In genomic region chr15:41334293-41335120, GRCh38 we compare ENCODE assay signal across 8 cellular contexts. TPM values are rescaled to one million over a fixed set of nuclear protein-coding genes. Genes with fewer than 3 reads are reported as not detected.
DNase-seq lines count a peak whose midpoint lies in the region; ATAC-seq and TF ChIP-seq lines count a peak whose summit lies in the region.

No MANE protein-coding gene starts in this region.

- POLR2A ChIA-PET in SK-N-SH (lab: Yijun Ruan, JAX), result no interaction called here

- peak overlapping the region; percentile 11 for H3K27ac Mint-ChIP-seq in dendritic cell treated with granulocyte-macrophage colony-stimulating factor and Interleukin-4, amounts not matched to agents 40 ng/mL and 50 ng/mL, for 4 days

- ATAC-seq in SK-N-SH treated with all-trans-retinoic acid at 6 μM for 48 hours, result no peak
- ATAC-seq in HG03135 (IDR thresholded peaks at IDR 0.05; ENCODE audit: unreplicated experiment), result no peak
- ATAC-seq in HG03442 (IDR thresholded peaks at IDR 0.05; ENCODE audit: unreplicated experiment), result no peak

- H3K27me3 Mint-ChIP-seq in dendritic cell treated with granulocyte-macrophage colony-stimulating factor and Interleukin-4, amounts not matched to agents 40 ng/mL and 50 ng/mL, for 4 days, result no peaks in the 10 kb centered on the region

- TF ChIP-seq EP300 in SK-N-SH (IDR thresholded peaks at IDR 0.05; ENCODE audit: borderline replicate concordance in 1 of 2, low read depth in 1 of 2, low read length in 1 of 2), result no peak

- 79% methylated on average over 12 of the region's 12 CpGs for WGBS in SK-N-SH (ENCODE audit: low lambda C conversion rate)

- TF ChIP-seq CTCF in SK-N-SH (IDR thresholded peaks at IDR 0.05), result no peak

- CTCF ChIA-PET in SK-N-SH (lab: Yijun Ruan, JAX), result interaction anchor here (1.5 kb wide), 1 partner anchor 9 kb away, joined by 3 read pairs; no protein-coding TSS in a partner anchor

- TF ChIP-seq RAD21 in SK-N-SH (IDR thresholded peaks at IDR 0.05; ENCODE audit: low read length), result no peak

- H3K27ac ChIP-seq in SK-N-SH (ENCODE audit: low read depth in 2 of 2, low read length in 1 of 2) (no peak overlapping the region; a peak in 1 of 4 replicates), skin epidermis (peak overlapping the region in 4 of 21 experiments; percentile 9 to 77 (median 63))

- no peaks in the 10 kb centered on the region for H3K9me3 Mint-ChIP-seq in dendritic cell treated with granulocyte-macrophage colony-stimulating factor and Interleukin-4, amounts not matched to agents 40 ng/mL and 50 ng/mL, for 4 days

- H3K36me3 ChIP-seq in SK-N-SH (replicated peaks in 1 of 2; ENCODE audit: control insufficient read depth in 1 of 2, insufficient read depth in 2 of 2, low read length in 1 of 2), result no peaks in the 10 kb centered on the region

- peak overlapping the region; percentile 92 for H2AFZ ChIP-seq in SK-N-SH (ENCODE audit: low read depth)

- no peak overlapping the region for H3K4me3 Mint-ChIP-seq in dendritic cell treated with granulocyte-macrophage colony-stimulating factor and Interleukin-4, amounts not matched to agents 40 ng/mL and 50 ng/mL, for 4 days

- peak overlapping the region; percentile 1 to 95; a peak in 3 of 4 replicates for H3K4me3 ChIP-seq in SK-N-SH (ENCODE audit: low read depth in 2 of 2, low read length in 1 of 2)
- H3K4me3 ChIP-seq in skin epidermis, result peak overlapping the region in 4 of 7 experiments; percentile 83 to 95 (median 94)

- peaks cover 9% of the 10 kb centered on the region for H3F3A ChIP-seq in SK-N-SH (replicated peaks; ENCODE audit: insufficient read depth)

- H3K9me2 ChIP-seq in SK-N-SH, result no peaks in the 10 kb centered on the region

- no peak overlapping the region; the same call in 1 of the 2 replicates for H3K9ac ChIP-seq in SK-N-SH

- H3K9me3 ChIP-seq in SK-N-SH, result no peaks in the 10 kb centered on the region

- peaks cover 4% of the 10 kb centered on the region; the same call in 1 of the 2 replicates for H4K20me1 ChIP-seq in SK-N-SH (ENCODE audit: insufficient read depth)

- peaks cover 81% of the 10 kb centered on the region for H3K79me2 ChIP-seq in SK-N-SH (ENCODE audit: insufficient read depth)

- peaks cover 12% of the 10 kb centered on the region for H3K36me3 Mint-ChIP-seq in dendritic cell treated with granulocyte-macrophage colony-stimulating factor and Interleukin-4, amounts not matched to agents 40 ng/mL and 50 ng/mL, for 4 days (ENCODE audit: low read depth)

- H3K4me1 ChIP-seq in SK-N-SH (ENCODE audit: control insufficient read depth in 1 of 2, insufficient read depth in 2 of 2, low read depth in 1 of 2, low read length in 1 of 2), result peaks cover 2 to 6% of the 10 kb centered on the region in 2 experiments; a peak in 1 of 4 replicates

- DNase-seq in SK-N-SH (no peak), OCI-M1 (lab: John Stamatoyannopoulos, UW) (peak; percentile 52), occipital lobe (lab: John Stamatoyannopoulos, UW) (no peak)

- H3K4me1 Mint-ChIP-seq in dendritic cell treated with granulocyte-macrophage colony-stimulating factor and Interleukin-4, amounts not matched to agents 40 ng/mL and 50 ng/mL, for 4 days (ENCODE audit: low read depth), result peaks cover 33% of the 10 kb centered on the region

- peak overlapping the region; percentile 89 for H3K4me2 ChIP-seq in SK-N-SH

- intact Hi-C loops in dendritic cell treated with granulocyte-macrophage colony-stimulating factor and Interleukin-4, amounts not matched to agents 40 ng/mL and 50 ng/mL, for 4 days (cut with micrococcal nuclease), result no loop called here

- H3K27me3 ChIP-seq in SK-N-SH (ENCODE audit: insufficient read depth), result no peaks in the 10 kb centered on the region

TF ChIP-seq in SK-N-SH, 30 proteins besides CTCF, POLR2A, EP300 and RAD21:
- TF ChIP-seq NFIC (IDR thresholded peaks at IDR 0.05; ENCODE audit: borderline replicate concordance), result no peak
- no peak for TF ChIP-seq GATA2 (CRISPR knock-in tag; IDR thresholded peaks at IDR 0.05)
- TF ChIP-seq FOSL2 (IDR thresholded peaks at IDR 0.05; ENCODE audit: borderline replicate concordance, low read depth), result no peak
- no peak for TF ChIP-seq JUND (IDR thresholded peaks at IDR 0.05)
- no peak for TF ChIP-seq RFX5 (IDR thresholded peaks at IDR 0.05; ENCODE audit: low read length)
- no peak for TF ChIP-seq SMC3 (IDR thresholded peaks at IDR 0.05; ENCODE audit: low read depth, low read length)
- no peak for TF ChIP-seq TAF1 (IDR thresholded peaks at IDR 0.05; ENCODE audit: borderline replicate concordance, low read depth, low read length)
- TF ChIP-seq GABPA (IDR thresholded peaks at IDR 0.05; ENCODE audit: low read depth), result no peak
- no peak for TF ChIP-seq RCOR1 (IDR thresholded peaks at IDR 0.05; ENCODE audit: low read length)
- no peak for TF ChIP-seq REST (IDR thresholded peaks at IDR 0.05; ENCODE audit: low read depth, low read length)
- TF ChIP-seq MXI1 (IDR thresholded peaks at IDR 0.05; ENCODE audit: low read depth, low read length), result no peak

TF ChIP-seq in SK-N-SH treated with all-trans-retinoic acid at 6 μM for 48 hours, 23 proteins besides CTCF, POLR2A, EP300 and RAD21:
- TF ChIP-seq ISL1 (CRISPR knock-in tag; IDR thresholded peaks at IDR 0.05), result no peak
- TF ChIP-seq ZFP30 (CRISPR knock-in tag; IDR thresholded peaks at IDR 0.05), result no peak
- TF ChIP-seq ZC3H10 (CRISPR knock-in tag; IDR thresholded peaks at IDR 0.05), result no peak
- no peak for TF ChIP-seq GLIS3 (CRISPR knock-in tag; IDR thresholded peaks at IDR 0.05)
- no peak for TF ChIP-seq TSHZ2 (CRISPR knock-in tag; IDR thresholded peaks at IDR 0.05)
- no peak for TF ChIP-seq ARNTL (CRISPR knock-in tag; IDR thresholded peaks at IDR 0.05; ENCODE audit: borderline replicate concordance, low read depth)

RNA-seq across cellular contexts. Expression of gene NUSAP1, which starts 1.8 kb away (rescaled TPM):
- 41.1 and 43.5 TPM in 2 replicates for polyA plus RNA-seq in SK-N-SH (2012; rRNA removed)
- polyA plus RNA-seq in SK-N-SH (2012; cell fraction: cytosol; rRNA removed), result 35.1 and 39.8 TPM in 2 replicates
- polyA plus RNA-seq in SK-N-SH (2012; cell fraction: nucleus; rRNA removed), result 69.5 and 89.7 TPM in 2 replicates
- total RNA-seq in occipital lobe, result 20.7 TPM

RNA-seq across cellular contexts. Expression of gene OIP5, which starts 2.1 kb away (rescaled TPM):
- polyA plus RNA-seq in SK-N-SH (2012; rRNA removed), result 7.2 and 8.4 TPM in 2 replicates
- polyA plus RNA-seq in SK-N-SH (2012; cell fraction: cytosol; rRNA removed), result 8.9 and 9.4 TPM in 2 replicates
- polyA plus RNA-seq in SK-N-SH (2012; cell fraction: nucleus; rRNA removed), result 2.4 and 3.1 TPM in 2 replicates
- total RNA-seq in occipital lobe, result 3.1 TPM
